Comparison of ENCODE assay signal across 8 cellular contexts in genomic region chr5:69217154-69217731, GRCh38. TPM values are rescaled to one million over a fixed set of nuclear protein-coding genes. Genes with fewer than 3 reads are reported as not detected.
DNase-seq lines count a peak whose midpoint lies in the region; TF ChIP-seq lines count a peak whose summit lies in the region.

No MANE protein-coding gene starts in this region.

- H3K27ac ChIP-seq in CD4-positive, alpha-beta memory T cell (ENCODE audit: low read depth, low read length), result peak overlapping the region; percentile 87
- peak overlapping the region; percentile 97 for H3K27ac ChIP-seq in HUES48 (ENCODE audit: low read depth, low read length)
- peak overlapping the region; percentile 96 for H3K27ac ChIP-seq in skeletal muscle tissue (ENCODE audit: low read depth, low read length)

- H3K9me3 Mint-ChIP-seq in CD4-positive, alpha-beta memory T cell, result peaks cover 0 to 4% (median 0%) of the 10 kb centered on the region in 8 donors

- no peaks in the 10 kb centered on the region for H3K27me3 Mint-ChIP-seq in CD4-positive, alpha-beta memory T cell

- POLR2A ChIA-PET in CD4-positive, alpha-beta memory T cell (lab: Charles Lee; ENCODE audit: partially characterized antibody), result interaction anchor here (0.5 to 8.0 kb wide), 5 partner anchors 16 to 174 kb away, joined by 3 to 81 read pairs (median 3); partner anchors contain the start of genes AK6, CDK7, RAD17 and TAF9

- peak overlapping the region; percentile 97 to 100 (median 98) for H3K27ac Mint-ChIP-seq in CD4-positive, alpha-beta memory T cell

- CTCF ChIA-PET in CD4-positive, alpha-beta memory T cell (lab: Charles Lee; ENCODE audit: partially characterized antibody), result interaction anchor here (1.1 to 2.7 kb wide), 4 partner anchors 17 to 124 kb away, joined by 3 to 9 read pairs (median 6); partner anchors contain the start of genes CDK7, CENPH and SLC30A5

- peaks cover 18 to 27% (median 25%) of the 10 kb centered on the region in 4 donors for H3K4me1 Mint-ChIP-seq in CD4-positive, alpha-beta memory T cell

- no peak for TF ChIP-seq CTCF in foreskin fibroblast (IDR thresholded peaks at IDR 0.05; ENCODE audit: low read depth, low read length)

- H3K9me3 ChIP-seq in CD4-positive, alpha-beta memory T cell (ENCODE audit: control insufficient read depth in 1 of 2, low read length in 2 of 2), result no peaks in the 10 kb centered on the region
- H3K9me3 ChIP-seq in HUES48 (ENCODE audit: control insufficient read depth, insufficient read depth, low read length), result no peaks in the 10 kb centered on the region; the same call in 1 of the 2 replicates
- H3K9me3 ChIP-seq in skeletal muscle tissue (ENCODE audit: control insufficient read depth in 3 of 3, low read length in 3 of 3), result no peaks in the 10 kb centered on the region

- H3K4me1 ChIP-seq in CD4-positive, alpha-beta memory T cell (ENCODE audit: insufficient read depth, low read length), result peaks cover 22% of the 10 kb centered on the region
- 0 out of 2 replicates have a peak, but pooled peaks cover 5% of the 10 kb centered on the region for H3K4me1 ChIP-seq in HUES48 (ENCODE audit: control insufficient read depth, insufficient read depth, low read length)
- peaks cover 3 to 14% (median 8%) of the 10 kb centered on the region in 3 donors for H3K4me1 ChIP-seq in skeletal muscle tissue (ENCODE audit: control insufficient read depth in 3 of 3, insufficient read depth in 3 of 3, low read length in 3 of 3)

- H3K36me3 ChIP-seq in CD4-positive, alpha-beta memory T cell (ENCODE audit: insufficient read depth, low read length), result no peaks in the 10 kb centered on the region
- H3K36me3 ChIP-seq in HUES48 (ENCODE audit: control insufficient read depth, insufficient read depth, low read length) (peaks cover 4% of the 10 kb centered on the region), skeletal muscle tissue (ENCODE audit: control insufficient read depth in 3 of 3, insufficient read depth in 3 of 3, low read length in 3 of 3) (peaks cover 0 to 3% (median 2%) of the 10 kb centered on the region in 3 donors)

- intact Hi-C loops in CD4-positive, alpha-beta memory T cell (cut with micrococcal nuclease), result loop anchor here (1.0 kb wide), 5 partner anchors 17 to 152 kb away; partner anchors contain the start of genes AK6, CCNB1, CDK7 and CENPH

- H3K9ac ChIP-seq in HUES48 (ENCODE audit: low read depth, low read length) (peak overlapping the region; percentile 95), skeletal muscle tissue (ENCODE audit: low read depth in 1 of 3, low read length in 3 of 3) (peak overlapping the region in 2 of 3 donors; percentile 98 to 99)

- DNase-seq in CD4-positive, alpha-beta memory T cell, result peak in 2 of 5 donors; percentile 14 to 94
- DNase-seq in activated CD8-positive, alpha-beta memory T cell treated with anti-CD3 and anti-CD28 coated beads, Interleukin-2, amount 50 U/mL, for 24 hours (ENCODE audit: extremely low read depth), result peak; percentile 87
- DNase-seq in foreskin fibroblast, result no peak
- no peak for DNase-seq in HT-29 (ENCODE audit: low spot score)
- no peak for DNase-seq in UCSD-AML1 (lab: John Stamatoyannopoulos, UW; ENCODE audit: unreplicated experiment)
- no peak for DNase-seq in globus pallidus (ENCODE audit: low spot score)

- H3K4me3 Mint-ChIP-seq in CD4-positive, alpha-beta memory T cell, result peak overlapping the region; percentile 96 to 100 (median 98)

- peaks cover 5 to 11% of the 10 kb centered on the region in 2 donors for H3K36me3 Mint-ChIP-seq in CD4-positive, alpha-beta memory T cell

- no peaks in the 10 kb centered on the region for H3K27me3 ChIP-seq in CD4-positive, alpha-beta memory T cell (ENCODE audit: insufficient read depth, low read length)
- H3K27me3 ChIP-seq in HUES48 (ENCODE audit: control insufficient read depth, insufficient read depth, low read length) (no peaks in the 10 kb centered on the region), skeletal muscle tissue (ENCODE audit: control insufficient read depth in 3 of 3, insufficient read depth in 3 of 3, low read length in 3 of 3) (no peaks in the 10 kb centered on the region)

- peak overlapping the region; percentile 67 to 92 for H3K4me3 ChIP-seq in CD4-positive, alpha-beta memory T cell (ENCODE audit: low read length in 2 of 2)
- peak overlapping the region; percentile 99 for H3K4me3 ChIP-seq in HUES48 (ENCODE audit: low read depth, low read length)
- peak overlapping the region; percentile 76 to 97 for H3K4me3 ChIP-seq in foreskin fibroblast (ENCODE audit: low read depth in 1 of 2, low read length in 2 of 2)
- H3K4me3 ChIP-seq in skeletal muscle tissue (ENCODE audit: low read length in 3 of 3), result peak overlapping the region; percentile 97 to 100 (median 100)

RNA-seq across cellular contexts. Expression of gene CDK7, which starts 17.4 kb away (rescaled TPM):
- total RNA-seq in CD4-positive, alpha-beta memory T cell, result 10 to 100 TPM; 16.5 to 20.2 TPM
- polyA plus RNA-seq in CD4-positive, alpha-beta memory T cell, result 10 to 100 TPM; 25.0 to 34.4 TPM
- total RNA-seq in skeletal muscle tissue, result 31.3 TPM
- 23.0 and 36.2 TPM in 2 replicates for total RNA-seq in HT-29 (2014; rRNA removed; shearing (Covaris generic))

RNA-seq across cellular contexts. Expression of gene CENPH, which starts 27.9 kb away (rescaled TPM):
- total RNA-seq in CD4-positive, alpha-beta memory T cell, result 1 to 10 TPM; 6.1 to 6.9 TPM
- 1 to 10 TPM; 6.3 to 8.3 TPM for polyA plus RNA-seq in CD4-positive, alpha-beta memory T cell
- total RNA-seq in skeletal muscle tissue, result 4.2 TPM
- total RNA-seq in HT-29 (2014; rRNA removed; shearing (Covaris generic)), result 50.7 and 69.3 TPM in 2 replicates

RNA-seq across cellular contexts. Expression of gene CCNB1, which starts 50.3 kb away (rescaled TPM):
- 1 to 10 TPM; 2.9 to 3.4 TPM for total RNA-seq in CD4-positive, alpha-beta memory T cell
- polyA plus RNA-seq in CD4-positive, alpha-beta memory T cell, result 1 to 10 TPM; 3.6 to 5.1 TPM
- 34.4 TPM for total RNA-seq in skeletal muscle tissue
- 135 and 148 TPM in 2 replicates for total RNA-seq in HT-29 (2014; rRNA removed; shearing (Covaris generic))
